Comparison of ENCODE assay signal across 10 cellular contexts in the genomic region with DNA sequence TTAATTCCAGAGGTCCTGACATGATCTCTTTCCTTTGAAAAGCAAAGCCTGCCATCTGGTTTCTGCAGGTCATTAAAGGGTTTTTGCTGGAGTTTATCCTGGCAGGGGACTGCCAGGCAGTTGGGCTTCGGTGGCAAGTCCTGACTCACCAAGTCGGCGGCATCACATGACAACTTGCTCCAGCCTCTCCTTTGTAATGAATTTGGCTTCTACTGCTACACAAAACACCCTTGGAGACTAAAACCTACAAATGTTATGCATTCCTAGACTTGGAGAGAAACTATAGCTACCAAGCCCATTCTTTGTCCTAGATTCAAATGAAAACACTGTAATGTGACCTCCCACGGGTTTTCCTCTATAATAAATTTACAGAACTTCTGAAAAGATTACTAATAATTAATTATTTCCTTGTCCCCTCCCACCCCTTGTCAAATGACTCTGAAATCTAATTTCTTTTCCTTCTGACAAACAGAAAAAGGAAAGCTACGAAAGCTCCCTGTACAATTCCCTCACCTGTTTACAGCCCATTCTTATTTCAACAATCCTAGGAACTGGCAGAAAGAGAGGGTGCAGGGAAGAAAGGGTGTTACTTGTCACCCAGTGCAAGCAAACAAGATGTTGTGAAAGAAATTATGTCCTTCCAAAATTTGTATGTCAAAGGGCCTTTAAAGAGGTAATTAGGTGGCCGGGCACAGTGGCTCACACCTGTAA.
DNase-seq lines count a peak whose midpoint lies in the region; ATAC-seq and TF ChIP-seq lines count a peak whose summit lies in the region.
"Had no signal": no experiment of that assay in that cellular context is flagged by ENCODE, and none has a peak within 500 bp of the region (broad histone marks: within the 10 kb centered on the region; RNA-seq: fewer than 3 reads in every experiment).

No MANE protein-coding gene starts in this region.

- no peaks in the 10 kb centered on the region for H3K36me3 ChIP-seq in NT2/D1 (ENCODE audit: insufficient read depth, insufficient read length, low read length)

- H3K4me1 ChIP-seq in NT2/D1 (ENCODE audit: insufficient read depth, insufficient read length) = no peaks in the 10 kb centered on the region

- TF ChIP-seq CTCF in fibroblast of pulmonary artery (IDR thresholded peaks at IDR 0.05; ENCODE audit: low read length, missing control alignments) = no peak

- peak; percentile 14 for DNase-seq in GM04504 (ENCODE audit: low read depth)
- peak; percentile 66 for DNase-seq in NT2/D1 (ENCODE audit: low read depth, low spot score)
- DNase-seq in fibroblast of pulmonary artery (ENCODE audit: low read depth) = peak; percentile 36
- DNase-seq in pons (ENCODE audit: low spot score) = peak; percentile 22
- DNase-seq in NCI-H1436 (lab: John Stamatoyannopoulos, UW) = no peak
- DNase-seq in DMS114 treated with DMSO at 0.1 percent for 48 hours (lab: John Stamatoyannopoulos, UW; ENCODE audit: unreplicated experiment) = no peak
- no peak for DNase-seq in activated CD8-positive, alpha-beta memory T cell treated with anti-CD3 and anti-CD28 coated beads, Interleukin-2, amount 50 U/mL, for 4 hours
- DNase-seq: stimulated activated naive CD4-positive, alpha-beta T cell treated with Interleukin-2 at 50 U/mL for 16 hours had no signal

- H3K27me3 ChIP-seq in NT2/D1 (ENCODE audit: insufficient read depth, insufficient read length) = no peaks in the 10 kb centered on the region

- no peak overlapping the region for H3K4me3 ChIP-seq in NT2/D1 (ENCODE audit: insufficient read length, low read depth)
- no peak overlapping the region for H3K4me3 ChIP-seq in fibroblast of pulmonary artery (replicated peaks; ENCODE audit: low read depth, low read length)
- H3K4me3 ChIP-seq: K562 had no signal

- H3K9ac ChIP-seq in NT2/D1 (ENCODE audit: insufficient read length, low read depth) = no peak overlapping the region

- no peaks in the 10 kb centered on the region for H3K9me3 ChIP-seq in NT2/D1 (ENCODE audit: insufficient read depth, low read length)

- ATAC-seq in HG03280 (IDR thresholded peaks at IDR 0.05; ENCODE audit: unreplicated experiment) = no peak
- ATAC-seq: K562 had no signal

Comparison
In these comparisons a context has a peak if more than half of its experiments do, and no peak if none do; other contexts are left out.
1. DNase-seq: peak in GM04504 (single experiment), NT2/D1 (single experiment), fibroblast of pulmonary artery (single experiment) and pons (single experiment); none in NCI-H1436 (single experiment), DMS114 treated with DMSO at 0.1 percent for 48 hours (single experiment) and activated CD8-positive, alpha-beta memory T cell treated with anti-CD3 and anti-CD28 coated beads, Interleukin-2, amount 50 U/mL, for 4 hours (single experiment).